ENCODE assay signal across 8 cellular contexts in the genomic region with DNA sequence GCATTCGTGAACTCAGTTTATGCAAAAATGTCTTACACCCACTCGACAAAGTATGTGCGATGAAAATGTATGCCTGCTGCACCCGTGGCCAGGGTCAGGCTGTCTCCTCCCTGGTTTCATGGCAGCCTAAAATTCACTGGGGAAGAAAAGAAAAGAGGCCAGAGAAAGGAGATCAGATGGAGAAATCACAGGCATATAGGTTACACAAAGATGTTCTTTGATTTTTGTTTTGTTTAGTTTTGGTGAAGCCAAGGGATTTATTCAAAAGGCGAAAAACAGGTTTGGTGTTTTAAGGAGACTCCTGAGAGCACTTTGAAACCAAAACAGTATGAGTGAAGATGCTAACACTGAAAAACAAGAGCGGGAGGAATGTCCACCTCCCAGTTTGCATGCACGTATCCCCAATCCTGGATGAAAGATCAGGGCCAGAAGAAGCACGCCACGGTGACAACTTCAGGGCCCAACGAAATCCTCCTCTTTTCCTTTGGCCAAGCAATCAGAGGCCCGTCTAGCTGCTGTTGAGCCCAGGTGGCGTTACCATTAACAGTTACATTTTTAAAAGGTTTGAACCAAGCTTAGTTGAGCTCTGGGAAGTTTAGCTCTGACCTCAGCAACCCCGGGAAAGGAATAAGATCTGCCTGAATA. TPM values are rescaled to one million over a fixed set of nuclear protein-coding genes. Genes with fewer than 3 reads are reported as not detected.
DNase-seq lines count a peak whose midpoint lies in the region; ATAC-seq and TF ChIP-seq lines count a peak whose summit lies in the region.

No MANE protein-coding gene starts in this region.

- no peak overlapping the region for H3K27ac ChIP-seq in AG04450 (ENCODE audit: low read depth, low read length)
- peak overlapping the region; percentile 73 for H3K27ac ChIP-seq in HCT116 (ENCODE audit: low read depth, low read length)
- peak overlapping the region; percentile 70 to 80 for H3K27ac ChIP-seq in ascending aorta
- peak overlapping the region; percentile 81 to 83 for H3K27ac ChIP-seq in uterus

- no peaks in the 10 kb centered on the region for H4K20me1 ChIP-seq in HCT116 (ENCODE audit: insufficient read depth)

- H3K36me3 ChIP-seq in HCT116 (ENCODE audit: control insufficient read depth in 1 of 2, insufficient read depth in 2 of 2, low read length in 2 of 2) = no peaks in the 10 kb centered on the region
- no peaks in the 10 kb centered on the region for H3K36me3 ChIP-seq in ascending aorta
- H3K36me3 ChIP-seq in uterus = no peaks in the 10 kb centered on the region

- peak overlapping the region; percentile 72 for H3K9ac ChIP-seq in HCT116 (ENCODE audit: low read length)

- no peaks in the 10 kb centered on the region for H3K9me2 ChIP-seq in HCT116 (ENCODE audit: insufficient read depth)

- H3K27me3 ChIP-seq in AG04450 (ENCODE audit: control insufficient read depth, insufficient read depth, low read length) = no peaks in the 10 kb centered on the region
- H3K27me3 ChIP-seq in HCT116 (ENCODE audit: insufficient read depth, low read length) = no peaks in the 10 kb centered on the region
- no peaks in the 10 kb centered on the region for H3K27me3 ChIP-seq in ascending aorta
- H3K27me3 ChIP-seq in uterus = no peaks in the 10 kb centered on the region

- TF ChIP-seq CTCF in AG04450 (IDR thresholded peaks at IDR 0.05; ENCODE audit: low read depth, low read length) = no peak
- no peak for TF ChIP-seq CTCF in HCT116 (IDR thresholded peaks at IDR 0.05 in 2 of 3, conservative IDR thresholded peaks at IDR 0.05 in 1 of 3; ENCODE audit: borderline replicate concordance in 1 of 3, insufficient read depth in 1 of 3, low read depth in 2 of 3, low read length in 2 of 3)
- TF ChIP-seq CTCF in ascending aorta (IDR thresholded peaks at IDR 0.05) = no peak
- no peak for TF ChIP-seq CTCF in uterus (IDR thresholded peaks at IDR 0.05)

- H3K4me2 ChIP-seq in HCT116 (ENCODE audit: low read length) = peak overlapping the region; percentile 85

- CTCF ChIA-PET in AG04450 (lab: Charles Lee) (interaction anchor here (0.6 to 0.7 kb wide), 2 partner anchors 16 to 414 kb away, joined by 3 read pairs; no protein-coding TSS in a partner anchor), HCT116 (lab: Charles Lee) (interaction anchor here (1.5 kb wide), 1 partner anchor 33 kb away, joined by 6 read pairs; no protein-coding TSS in a partner anchor)

- peaks cover 7 to 19% of the 10 kb centered on the region in 2 experiments for H3K4me1 ChIP-seq in HCT116 (ENCODE audit: control insufficient read depth in 1 of 2, insufficient read depth in 2 of 2, low read length in 2 of 2)
- peaks cover 0 to 10% of the 10 kb centered on the region in 2 donors for H3K4me1 ChIP-seq in ascending aorta
- no peaks in the 10 kb centered on the region for H3K4me1 ChIP-seq in uterus

- TSS peak; percentile 91 for BruUV-seq in HCT116 (replicated peaks; lab: Mats Ljungman, UMichigan)

- RAD21 ChIA-PET in HCT116 (lab: Charles Lee; ENCODE audit: low non-redundant PET in 1 of 2, low total read pairs in 2 of 2, uncharacterized antibody in 2 of 2, unreplicated experiment in 2 of 2) = no interaction called here

- no peak for TF ChIP-seq POLR2A in HCT116 (IDR thresholded peaks at IDR 0.05; ENCODE audit: borderline replicate concordance, extremely low read depth, insufficient read depth, insufficient read length)
- TF ChIP-seq POLR2A in uterus (IDR thresholded peaks at IDR 0.05) = no peak

- H3K9me3 ChIP-seq in AG04450 (ENCODE audit: control insufficient read depth, insufficient read depth, low read length) (peaks cover 5% of the 10 kb centered on the region; the same call in 1 of the 2 replicates), HCT116 (ENCODE audit: control insufficient read depth in 1 of 2, insufficient read depth in 1 of 2, low read depth in 1 of 2, low read length in 2 of 2) (no peaks in the 10 kb centered on the region), ascending aorta (no peaks in the 10 kb centered on the region), uterus (no peaks in the 10 kb centered on the region)

- POLR2A ChIA-PET in AG04450 (lab: Yijun Ruan, JAX) = no interaction called here
- POLR2A ChIA-PET in HCT116 (lab: Charles Lee) = no interaction called here

- peak overlapping the region; percentile 73 for H3K4me3 ChIP-seq in AG04450 (ENCODE audit: low read depth, low read length)
- H3K4me3 ChIP-seq in HCT116 (replicated peaks in 1 of 2; ENCODE audit: low read depth in 1 of 2, low read length in 2 of 2) = peak overlapping the region; percentile 70 to 72
- H3K4me3 ChIP-seq in ascending aorta = peak overlapping the region; percentile 70 to 93
- peak overlapping the region; percentile 68 to 76 for H3K4me3 ChIP-seq in uterus

- intact Hi-C loops in HCT116 (cut with micrococcal nuclease) = no loop called here
- intact Hi-C loops in ascending aorta (cut with DNase I) = loop anchor here (2.0 to 5.0 kb wide), 2 partner anchors 72 to 119 kb away; a partner anchor contains a TSS
- intact Hi-C loops in uterus (cut with DNase I; ENCODE audit: low total_unique reads) = no loop called here

- peak overlapping the region; percentile 25 for H2AFZ ChIP-seq in HCT116 (ENCODE audit: low read depth, low read length, poor library complexity, severe bottlenecking)

- DNase-seq in AG04450 (ENCODE audit: low read depth, low spot score) = no peak
- no peak for DNase-seq in HCT116 (ENCODE audit: low read depth, low spot score)
- no peak for DNase-seq in ascending aorta (ENCODE audit: low spot score in 2 of 2)
- peak; percentile 13 for DNase-seq in medulla oblongata (ENCODE audit: extremely low spot score)
- DNase-seq in uterus = no peak
- DNase-seq in EL = no peak
- no peak for DNase-seq in HCEC 1CT

- H3K79me2 ChIP-seq in HCT116 (ENCODE audit: insufficient read depth, low read length) = peaks cover 36% of the 10 kb centered on the region

- ATAC-seq in HCT116 (no peak), GM18909 (IDR thresholded peaks at IDR 0.05; ENCODE audit: poor library complexity, unreplicated experiment) (no peak)

- no peak for TF ChIP-seq RAD21 in HCT116 (IDR thresholded peaks at IDR 0.05; ENCODE audit: low read depth)

TF ChIP-seq in HCT116, 20 proteins besides CTCF, POLR2A, EP300 and RAD21 (continues in another document):
- TF ChIP-seq CEBPB (IDR thresholded peaks at IDR 0.05; ENCODE audit: low read depth) (no peak), YY1 (IDR thresholded peaks at IDR 0.05; ENCODE audit: extremely low read depth, insufficient replicate concordance, low read depth, low read length) (no peak), CBX3 (IDR thresholded peaks at IDR 0.05; ENCODE audit: low read depth) (no peak), ZNF274 (IDR thresholded peaks at IDR 0.05; ENCODE audit: low read depth, low read length) (no peak), TCF7L2 (IDR thresholded peaks at IDR 0.05; ENCODE audit: borderline replicate concordance, extremely low read depth, insufficient read depth, insufficient read length) (no peak), SP1 (IDR thresholded peaks at IDR 0.05; ENCODE audit: low read depth) (no peak), JUND (IDR thresholded peaks at IDR 0.05) (no peak), POLR2AphosphoS5 (IDR thresholded peaks at IDR 0.05; ENCODE audit: low read depth, low read length) (no peak), EZH2 (IDR thresholded peaks at IDR 0.05) (no peak), SIN3A (IDR thresholded peaks at IDR 0.05; ENCODE audit: low read depth) (no peak; the same call in 1 of the 2 replicates), EZH2phosphoT487 (IDR thresholded peaks at IDR 0.05; ENCODE audit: borderline replicate concordance) (no peak), SRF (IDR thresholded peaks at IDR 0.05; ENCODE audit: low read depth) (no peak), ZFX (IDR thresholded peaks at IDR 0.05) (no peak), ELF1 (IDR thresholded peaks at IDR 0.05; ENCODE audit: borderline replicate concordance, low read depth) (no peak), FOSL1 (IDR thresholded peaks at IDR 0.05; ENCODE audit: low read depth) (no peak)
- TF ChIP-seq, protein P1, sequence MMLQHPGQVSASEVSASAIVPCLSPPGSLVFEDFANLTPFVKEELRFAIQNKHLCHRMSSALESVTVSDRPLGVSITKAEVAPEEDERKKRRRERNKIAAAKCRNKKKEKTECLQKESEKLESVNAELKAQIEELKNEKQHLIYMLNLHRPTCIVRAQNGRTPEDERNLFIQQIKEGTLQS (IDR thresholded peaks at IDR 0.05) = no peak
- TF ChIP-seq, protein P2, sequence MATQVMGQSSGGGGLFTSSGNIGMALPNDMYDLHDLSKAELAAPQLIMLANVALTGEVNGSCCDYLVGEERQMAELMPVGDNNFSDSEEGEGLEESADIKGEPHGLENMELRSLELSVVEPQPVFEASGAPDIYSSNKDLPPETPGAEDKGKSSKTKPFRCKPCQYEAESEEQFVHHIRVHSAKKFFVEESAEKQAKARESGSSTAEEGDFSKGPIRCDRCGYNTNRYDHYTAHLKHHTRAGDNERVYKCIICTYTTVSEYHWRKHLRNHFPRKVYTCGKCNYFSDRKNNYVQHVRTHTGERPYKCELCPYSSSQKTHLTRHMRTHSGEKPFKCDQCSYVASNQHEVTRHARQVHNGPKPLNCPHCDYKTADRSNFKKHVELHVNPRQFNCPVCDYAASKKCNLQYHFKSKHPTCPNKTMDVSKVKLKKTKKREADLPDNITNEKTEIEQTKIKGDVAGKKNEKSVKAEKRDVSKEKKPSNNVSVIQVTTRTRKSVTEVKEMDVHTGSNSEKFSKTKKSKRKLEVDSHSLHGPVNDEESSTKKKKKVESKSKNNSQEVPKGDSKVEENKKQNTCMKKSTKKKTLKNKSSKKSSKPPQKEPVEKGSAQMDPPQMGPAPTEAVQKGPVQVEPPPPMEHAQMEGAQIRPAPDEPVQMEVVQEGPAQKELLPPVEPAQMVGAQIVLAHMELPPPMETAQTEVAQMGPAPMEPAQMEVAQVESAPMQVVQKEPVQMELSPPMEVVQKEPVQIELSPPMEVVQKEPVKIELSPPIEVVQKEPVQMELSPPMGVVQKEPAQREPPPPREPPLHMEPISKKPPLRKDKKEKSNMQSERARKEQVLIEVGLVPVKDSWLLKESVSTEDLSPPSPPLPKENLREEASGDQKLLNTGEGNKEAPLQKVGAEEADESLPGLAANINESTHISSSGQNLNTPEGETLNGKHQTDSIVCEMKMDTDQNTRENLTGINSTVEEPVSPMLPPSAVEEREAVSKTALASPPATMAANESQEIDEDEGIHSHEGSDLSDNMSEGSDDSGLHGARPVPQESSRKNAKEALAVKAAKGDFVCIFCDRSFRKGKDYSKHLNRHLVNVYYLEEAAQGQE (IDR thresholded peaks at IDR 0.05; ENCODE audit: low read depth) = no peak
- TF ChIP-seq, protein P3, sequence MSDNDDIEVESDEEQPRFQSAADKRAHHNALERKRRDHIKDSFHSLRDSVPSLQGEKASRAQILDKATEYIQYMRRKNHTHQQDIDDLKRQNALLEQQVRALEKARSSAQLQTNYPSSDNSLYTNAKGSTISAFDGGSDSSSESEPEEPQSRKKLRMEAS (IDR thresholded peaks at IDR 0.05) = no peak

RNA-seq across cellular contexts. Expression of a gene that starts 1.0 kb away (rescaled TPM):
- polyA plus RNA-seq in AG04450 (2011; rRNA removed) = 21.4 and 31.7 TPM in 2 replicates
- 9.4 and 21.1 TPM in 2 replicates for polyA minus RNA-seq in AG04450 (2011; rRNA and poly(A)+ RNA removed)
- total RNA-seq in HCT116 (2021; ENCODE audit: unreplicated experiment) (51.5 TPM), ascending aorta (2.3 TPM), uterus (10 to 100 TPM in 3 of 4 donors, 1 to 10 TPM in 1; 2.9 to 34.3 (median 19.2) TPM)
- 7.4 and 13.5 TPM in 2 replicates for polyA plus RNA-seq in HCT116 (2012)
